In genomic region chr9:21782207-21782606, GRCh38 we compare ENCODE assay signal across 1 cellular context.
TF ChIP-seq lines count a peak whose summit lies in the region.

No MANE protein-coding gene starts in this region.

TF ChIP-seq in GM12891, 5 proteins besides CTCF, POLR2A, EP300 and RAD21 (continued from another document):
- TF ChIP-seq POLR2AphosphoS5 (IDR thresholded peaks at IDR 0.05; ENCODE audit: low read depth, low read length): no peak
